8 cellular contexts compared by ENCODE assay signal in genomic region chr17:78882546-78883089, GRCh38. TPM values are rescaled to one million over a fixed set of nuclear protein-coding genes. Genes with fewer than 3 reads are reported as not detected.
A peak's percentile ranks its signal among the peaks of the same experiment; 100 is the strongest.
DNase-seq lines count a peak whose midpoint lies in the region; ATAC-seq and TF ChIP-seq lines count a peak whose summit lies in the region.
"Had no signal": no experiment of that assay in that cellular context is flagged by ENCODE, and none has a peak within 500 bp of the region (broad histone marks: within the 10 kb centered on the region; RNA-seq: fewer than 3 reads in every experiment).

No MANE protein-coding gene starts in this region.

- DNase-seq in NOMO-1 treated with dmso at 0.1 percent for 144 hours (lab: John Stamatoyannopoulos, UW; ENCODE audit: unreplicated experiment) (peak; percentile 36), chondrocyte (ENCODE audit: low spot score) (no peak), mucosa of descending colon (no peak), tibial nerve (ENCODE audit: low spot score in 2 of 2) (no peak), NCI-H2196 treated with DMSO at 0.1 percent for 48 hours (lab: John Stamatoyannopoulos, UW; ENCODE audit: unreplicated experiment) (no peak)
- DNase-seq in effector CD4-positive, alpha-beta T cell = no peak

- TF ChIP-seq CTCF in chondrocyte (IDR thresholded peaks at IDR 0.05) (no peak), mucosa of descending colon (IDR thresholded peaks at IDR 0.05) (no peak), tibial nerve (IDR thresholded peaks at IDR 0.05) (no peak)

- H3K27me3 Mint-ChIP-seq in chondrocyte (ENCODE audit: low read depth) = no peaks in the 10 kb centered on the region

- H3K4me1 Mint-ChIP-seq in chondrocyte (ENCODE audit: low read depth) = peaks cover 82% of the 10 kb centered on the region

- TF ChIP-seq POLR2A in tibial nerve (IDR thresholded peaks at IDR 0.05) = no peak

- H3K9me3 ChIP-seq in mucosa of descending colon (no peaks in the 10 kb centered on the region), tibial nerve (no peaks in the 10 kb centered on the region)

- 23 to 32% methylated on average over 12 to 14 of the region's 14 CpGs for WGBS in tibial nerve, 2 donors

- H3K9me3 Mint-ChIP-seq in chondrocyte (ENCODE audit: low read depth) = no peaks in the 10 kb centered on the region
- H3K9me3 Mint-ChIP-seq: memory B cell had no signal

- no peaks in the 10 kb centered on the region for H3K36me3 Mint-ChIP-seq in chondrocyte (ENCODE audit: low read depth)
- H3K36me3 Mint-ChIP-seq: memory B cell had no signal

- H3K4me1 ChIP-seq in mucosa of descending colon (ENCODE audit: low read depth) (peaks cover 20% of the 10 kb centered on the region), tibial nerve (peaks cover 0 to 100% (median 91%) of the 10 kb centered on the region in 4 donors)

- ATAC-seq in mucosa of descending colon (peak; percentile 21), HG02610 (IDR thresholded peaks at IDR 0.05; ENCODE audit: unreplicated experiment) (no peak)

- H3K4me3 Mint-ChIP-seq in chondrocyte (ENCODE audit: unreplicated experiment) = peak overlapping the region; percentile 55
- H3K4me3 Mint-ChIP-seq: memory B cell had no signal

- no peak overlapping the region for H3K4me3 ChIP-seq in mucosa of descending colon
- H3K4me3 ChIP-seq in tibial nerve = peak overlapping the region in 3 of 4 donors; percentile 1 to 46 (median 17)

- intact Hi-C loops in mucosa of descending colon (cut with DNase I, micrococcal nuclease) = no loop called here

- no peaks in the 10 kb centered on the region for H3K27me3 ChIP-seq in tibial nerve

- no peaks in the 10 kb centered on the region for H3K36me3 ChIP-seq in mucosa of descending colon (ENCODE audit: low read depth)
- no peaks in the 10 kb centered on the region for H3K36me3 ChIP-seq in tibial nerve

- peak overlapping the region; percentile 88 to 99 (median 98) for H3K27ac ChIP-seq in tibial nerve

- H3K27ac Mint-ChIP-seq in chondrocyte (ENCODE audit: unreplicated experiment) = peak overlapping the region; percentile 95
- H3K27ac Mint-ChIP-seq: memory B cell had no signal

- no peak for TF ChIP-seq EP300 in tibial nerve (IDR thresholded peaks at IDR 0.05)

RNA-seq across cellular contexts. Expression of gene CEP295NL, which starts 20.4 kb away (rescaled TPM):
- total RNA-seq in chondrocyte (0.67 to 2.3 TPM (median 1.3 TPM) in 3 replicates), mucosa of descending colon (1 to 10 TPM; 1.4 to 2.5 (median 2.0) TPM), tibial nerve (10 to 100 TPM in 2 of 4 donors, 1 to 10 TPM in 2; 6.5 to 35.1 (median 9.9) TPM)

RNA-seq across cellular contexts. Expression of gene USP36, which starts 42.0 kb away (rescaled TPM):
- total RNA-seq in chondrocyte = 45.1 to 51.2 TPM (median 49.6 TPM) in 3 replicates
- total RNA-seq in mucosa of descending colon = 10 to 100 TPM; 36.0 to 67.7 (median 41.4) TPM
- 10 to 100 TPM; 50.9 to 64.9 (median 59.9) TPM for total RNA-seq in tibial nerve

RNA-seq across cellular contexts. Expression of gene TIMP2, which starts 42.6 kb away (rescaled TPM):
- total RNA-seq in chondrocyte (429 to 540 TPM (median 535 TPM) in 3 replicates), mucosa of descending colon (100 to 1,000 TPM in 1 of 3 donors, 10 to 100 TPM in 2; 44.9 to 268 (median 91.3) TPM), tibial nerve (100 to 1,000 TPM; 187 to 456 (median 339) TPM)
